In the genomic region with DNA sequence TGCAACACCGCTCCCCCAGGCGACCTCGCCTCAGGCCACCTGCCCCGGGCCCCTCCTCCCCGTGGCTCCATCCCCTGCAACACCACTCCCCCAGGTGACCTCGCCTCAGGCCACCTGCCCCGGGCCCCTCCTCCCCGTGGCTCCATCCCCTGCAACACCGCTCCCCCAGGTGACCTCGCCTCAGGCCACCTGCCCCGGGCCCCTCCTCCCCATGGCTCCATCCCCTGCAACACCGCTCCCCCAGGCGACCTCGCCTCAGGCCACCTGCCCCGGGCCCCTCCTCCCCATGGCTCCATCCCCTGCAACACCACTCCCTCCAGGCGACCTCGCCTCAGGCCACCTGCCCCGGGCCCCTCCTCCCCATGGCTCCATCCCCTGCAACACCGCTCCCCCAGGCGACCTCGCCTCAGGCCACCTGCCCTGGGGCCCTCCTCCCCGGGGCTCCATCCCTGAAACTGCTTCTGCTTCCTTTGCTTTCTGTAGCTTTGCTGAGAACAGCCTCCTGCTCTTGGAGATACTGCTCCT, we compare ENCODE assay signal across 5 cellular contexts. TPM values are rescaled to one million over a fixed set of nuclear protein-coding genes. Genes with fewer than 3 reads are reported as not detected.
DNase-seq lines count a peak whose midpoint lies in the region; FAIRE-seq and TF ChIP-seq lines count a peak whose summit lies in the region.
"Not testable (repeated sequence)": the region's sequence is repeated elsewhere in the genome, so short reads cannot be mapped to it uniquely, and the experiment has no call there.

No MANE protein-coding gene starts in this region.

- CTCF ChIA-PET in RWPE1 (lab: Yijun Ruan, JAX), result not testable (repeated sequence)

- H3K36me3 ChIP-seq in kidney (ENCODE audit: control insufficient read depth in 1 of 2, insufficient read depth in 2 of 2, low read length in 2 of 2), result not testable (repeated sequence)

- DNase-seq in NCI-H146 treated with DMSO at 0.1 percent for 48 hours (lab: John Stamatoyannopoulos, UW; ENCODE audit: unreplicated experiment) (peak; percentile 85), NCI-H2196 treated with DMSO at 0.1 percent for 48 hours (lab: John Stamatoyannopoulos, UW; ENCODE audit: unreplicated experiment) (peak; percentile 6), kidney (peak; percentile 13)
- DNase-seq in RWPE1 (ENCODE audit: low spot score), result not testable (repeated sequence)

- H3K27ac ChIP-seq in RWPE1, result peak overlapping the region; percentile 28; the same call in 1 of the 2 replicates
- H3K27ac ChIP-seq in kidney (ENCODE audit: low read depth in 2 of 2, low read length in 2 of 2), result not testable (repeated sequence)

- POLR2A ChIA-PET in RWPE1 (lab: Yijun Ruan, JAX; ENCODE audit: low non-redundant PET), result not testable (repeated sequence)

- H3K9ac ChIP-seq in kidney (ENCODE audit: low read length in 2 of 2), result not testable (repeated sequence)

- intact Hi-C loops in kidney (cut with DNase I), result not testable (repeated sequence)

- not testable (repeated sequence) for TF ChIP-seq RAD21 in Ishikawa (IDR thresholded peaks at IDR 0.05; ENCODE audit: low read depth)

- not testable (repeated sequence) for FAIRE-seq in kidney (lab: Jason Lieb, UNC)

- TF ChIP-seq EP300 in Ishikawa (IDR thresholded peaks at IDR 0.05; ENCODE audit: borderline replicate concordance), result not testable (repeated sequence)

- H3K4me1 ChIP-seq in kidney (ENCODE audit: control insufficient read depth in 1 of 2, insufficient read depth in 1 of 2, low read depth in 1 of 2, low read length in 2 of 2), result not testable (repeated sequence)

- H3K4me3 ChIP-seq in kidney (ENCODE audit: low read length in 2 of 2), result not testable (repeated sequence)

- not testable (repeated sequence) for H3K9me3 ChIP-seq in kidney (ENCODE audit: control insufficient read depth in 1 of 2, low read length in 2 of 2)

- not testable (repeated sequence) for TF ChIP-seq CTCF in RWPE1 (conservative IDR thresholded peaks at IDR 0.05; ENCODE audit: low read depth); kidney (IDR thresholded peaks at IDR 0.05; ENCODE audit: borderline replicate concordance, extremely low read depth, insufficient read depth)

TF ChIP-seq in Ishikawa, 13 proteins besides CTCF, POLR2A, EP300 and RAD21:
- peak; percentile 34; the same call in 1 of the 2 replicates for TF ChIP-seq TCF12 (IDR thresholded peaks at IDR 0.05; ENCODE audit: low read depth)

RNA-seq across cellular contexts. Expression of a gene that starts 33.4 kb away (rescaled TPM):
- total RNA-seq in kidney, result 83.5 TPM
- polyA plus RNA-seq in kidney (ENCODE audit: insufficient read depth, low read depth, low replicate concordance), result 135 TPM
